Comparison of ENCODE assay signal across 8 cellular contexts in the genomic region with DNA sequence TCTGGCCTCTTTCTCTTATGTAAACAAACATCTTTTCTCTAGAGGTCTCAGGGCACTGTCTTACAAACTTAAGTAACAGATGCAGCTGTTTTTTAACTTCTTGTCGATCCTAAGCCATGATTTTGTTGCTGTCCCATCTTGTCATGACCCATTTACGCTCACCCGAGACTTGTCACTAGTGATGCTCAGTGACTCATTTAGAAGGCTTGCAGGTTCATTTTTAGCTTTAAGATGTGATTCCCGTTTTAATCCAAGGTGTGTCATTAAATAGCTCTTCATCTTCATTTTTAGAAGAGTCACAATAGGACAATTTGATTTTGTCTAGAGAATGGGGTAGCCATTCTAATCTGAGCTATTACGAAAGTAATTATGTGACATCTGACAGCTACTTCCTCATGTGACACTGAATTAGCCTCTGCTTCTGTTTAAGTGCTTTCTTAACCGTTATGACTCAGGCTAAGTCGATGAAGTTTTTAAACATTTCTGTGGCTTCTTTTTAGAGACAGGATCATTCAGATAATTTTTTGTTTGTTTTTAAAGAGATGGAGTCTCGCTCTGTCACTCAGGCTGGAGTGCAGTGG. TPM values are rescaled to one million over a fixed set of nuclear protein-coding genes. Genes with fewer than 3 reads are reported as not detected.
DNase-seq lines count a peak whose midpoint lies in the region; ATAC-seq and TF ChIP-seq lines count a peak whose summit lies in the region.

No MANE protein-coding gene starts in this region.

- TF ChIP-seq CTCF in BJ (IDR thresholded peaks at IDR 0.05; ENCODE audit: insufficient read depth, low read depth, low read length): no peak

- H3K36me3 ChIP-seq in BJ (ENCODE audit: control insufficient read depth, insufficient read depth, low read length): peaks cover 3% of the 10 kb centered on the region; the same call in 1 of the 2 replicates

- H3K27me3 ChIP-seq in BJ (ENCODE audit: control insufficient read depth, insufficient read depth, low read length) (peaks cover 7% of the 10 kb centered on the region), right cardiac atrium (ENCODE audit: control insufficient read depth, insufficient read depth) (no peaks in the 10 kb centered on the region)

- H3K27ac ChIP-seq in right cardiac atrium (ENCODE audit: low read length): no peak overlapping the region

- H3K9me3 ChIP-seq in right cardiac atrium (ENCODE audit: control insufficient read depth, low read length): no peaks in the 10 kb centered on the region

- intact Hi-C loops in right cardiac atrium (cut with DNase I): no loop called here

- no peak overlapping the region for H3K4me3 ChIP-seq in BJ (ENCODE audit: low read depth, low read length)
- H3K4me3 ChIP-seq in right cardiac atrium (ENCODE audit: low read length): no peak overlapping the region

- CTCF ChIA-PET in BJ (lab: Yijun Ruan, JAX): interaction anchor here (1.1 to 1.3 kb wide), 3 partner anchors 11 to 137 kb away, joined by 3 to 4 read pairs (median 3); no protein-coding TSS in a partner anchor

- ATAC-seq in right cardiac atrium: no peak

- in situ Hi-C loops in G401 (cut with HindIII; ENCODE audit: low sequenced_read_pairs): no loop called here

- DNase-seq in BJ (ENCODE audit: low read depth): peak; percentile 51
- DNase-seq in GM19240 (ENCODE audit: insufficient read length, low spot score): peak; percentile 51
- peak; percentile 92 for DNase-seq in M059J (ENCODE audit: low read depth)
- peak; percentile 62 for DNase-seq in fibroblast of gingiva (ENCODE audit: low read depth)
- no peak for DNase-seq in activated CD4-positive, alpha-beta T cell treated with anti-CD3 and anti-CD28 coated beads for 1 hour
- no peak for DNase-seq in G401 (ENCODE audit: low spot score)
- DNase-seq in right cardiac atrium: no peak
- DNase-seq in stimulated activated CD8-positive, alpha-beta memory T cell treated with anti-CD3 and anti-CD28 coated beads, Interleukin-4, amount 100 ng/mL, for 48 hours: no peak

- 70% methylated on average over 8 of the region's 8 CpGs for WGBS in right cardiac atrium

- POLR2A ChIA-PET in BJ (lab: Charles Lee): interaction anchor here (0.6 kb wide), 1 partner anchor 14 kb away, joined by 5 read pairs; no protein-coding TSS in a partner anchor

- no peaks in the 10 kb centered on the region for H3K4me1 ChIP-seq in right cardiac atrium (ENCODE audit: control insufficient read depth, insufficient read depth, low read length)

RNA-seq across cellular contexts. Expression of gene SPDYE5, which starts 42.7 kb away (rescaled TPM):
- polyA plus RNA-seq in BJ (2011; rRNA removed) (0.04 TPM in 1 of 2 replicates, not detected in the other), right cardiac atrium (not detected)
- polyA minus RNA-seq in BJ (2011; rRNA and poly(A)+ RNA removed): not detected in 2 replicates
- not detected in 2 replicates for total RNA-seq in M059J (2014; rRNA removed; shearing (Covaris generic))
- total RNA-seq in G401 (2014; rRNA removed; shearing (Covaris generic)): not detected in 2 replicates
- under 1 TPM in 1 of 4 donors, not detected in 3; 0.17 TPM for total RNA-seq in right cardiac atrium

RNA-seq across cellular contexts. Expression of gene POM121C, which starts 48.7 kb away (rescaled TPM):
- polyA plus RNA-seq in BJ (2011; rRNA removed) (7.4 and 7.9 TPM in 2 replicates), right cardiac atrium (12.6 TPM)
- polyA minus RNA-seq in BJ (2011; rRNA and poly(A)+ RNA removed): 14.0 and 15.5 TPM in 2 replicates
- total RNA-seq in M059J (2014; rRNA removed; shearing (Covaris generic)): 8.4 and 13.6 TPM in 2 replicates
- 3.4 and 3.5 TPM in 2 replicates for total RNA-seq in G401 (2014; rRNA removed; shearing (Covaris generic))
- 10 to 100 TPM; 23.7 to 38.5 (median 29.2) TPM for total RNA-seq in right cardiac atrium

Comparison
In these comparisons a context has a peak if more than half of its experiments do, and no peak if none do; other contexts are left out.
1. DNase-seq: peak in BJ (single experiment), GM19240 (single experiment), M059J (single experiment) and fibroblast of gingiva (single experiment); none in activated CD4-positive, alpha-beta T cell treated with anti-CD3 and anti-CD28 coated beads for 1 hour (single experiment), G401 (single experiment), right cardiac atrium (0 of 3) and stimulated activated CD8-positive, alpha-beta memory T cell treated with anti-CD3 and anti-CD28 coated beads, Interleukin-4, amount 100 ng/mL, for 48 hours (single experiment).